8 cellular contexts compared by ENCODE assay signal in the genomic region with DNA sequence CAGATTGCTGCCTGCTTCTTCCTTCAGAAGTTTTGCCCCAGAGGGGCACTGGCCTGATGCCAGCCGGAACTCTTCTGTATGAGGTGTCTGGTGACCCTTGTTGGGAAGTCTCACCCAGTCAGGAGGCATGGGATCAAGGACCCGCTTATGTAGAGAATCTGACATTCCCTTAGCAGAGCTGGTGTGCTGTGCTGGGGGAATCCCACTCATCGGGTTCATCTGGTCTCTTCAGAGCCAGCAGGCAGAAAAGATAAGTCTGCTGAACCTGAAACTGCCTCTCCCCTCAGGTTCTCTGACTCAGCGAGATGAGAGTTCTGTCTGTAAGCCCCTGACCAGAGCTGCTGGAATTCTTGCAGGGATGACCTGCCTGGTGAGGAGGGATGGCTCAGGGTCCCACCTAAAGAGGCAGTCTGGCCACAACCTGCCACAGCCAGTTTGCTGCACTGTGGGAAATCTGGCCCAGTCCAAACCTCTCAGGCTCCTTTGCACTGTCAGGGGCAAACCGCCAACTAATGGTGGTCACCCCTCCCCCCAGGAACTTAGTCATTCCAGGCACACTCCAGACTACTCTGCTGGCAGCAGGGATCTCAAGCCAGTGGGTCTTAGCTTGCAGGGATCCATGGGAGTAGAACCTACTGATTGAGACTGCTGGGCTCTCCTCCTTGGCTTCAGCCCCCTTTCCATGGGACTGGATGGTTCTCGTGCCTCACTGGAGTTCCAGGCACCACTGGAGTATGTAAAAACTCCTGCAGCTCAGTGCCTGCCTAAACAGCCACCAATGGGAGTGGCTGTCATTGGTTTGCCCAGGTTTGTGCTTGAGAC. TPM values are rescaled to one million over a fixed set of nuclear protein-coding genes. Genes with fewer than 3 reads are reported as not detected.
DNase-seq lines count a peak whose midpoint lies in the region; ATAC-seq and TF ChIP-seq lines count a peak whose summit lies in the region.

No MANE protein-coding gene starts in this region.

- no peaks in the 10 kb centered on the region for H3K9me3 ChIP-seq in SU-DHL-6 (ENCODE audit: insufficient read depth, low read length)
- H3K9me3 ChIP-seq in lower lobe of right lung: no peaks in the 10 kb centered on the region
- H3K9me3 ChIP-seq in thyroid gland: no peaks in the 10 kb centered on the region

- H3K9me2 ChIP-seq in SU-DHL-6 (replicated peaks; ENCODE audit: insufficient read depth, low read length): no peaks in the 10 kb centered on the region

- ATAC-seq in GM18511 (IDR thresholded peaks at IDR 0.05; ENCODE audit: unreplicated experiment) (peak; percentile 53), HG03045 (IDR thresholded peaks at IDR 0.05; ENCODE audit: unreplicated experiment) (peak; percentile 35), lower lobe of right lung (peak; percentile 81 to 90), GM19328 (IDR thresholded peaks at IDR 0.05; ENCODE audit: unreplicated experiment) (no peak)

- H3K4me3 ChIP-seq in SU-DHL-6 (ENCODE audit: insufficient read depth, low read length, poor library complexity, severe bottlenecking) (peak overlapping the region; percentile 46), lower lobe of right lung (peak overlapping the region; percentile 9), thyroid gland (replicated peaks in 1 of 3) (no peak overlapping the region), lower leg skin (ENCODE audit: low read depth, poor library complexity, severe bottlenecking) (no peak overlapping the region)

- H4K20me1 ChIP-seq in SU-DHL-6 (ENCODE audit: low read depth, low read length): no peaks in the 10 kb centered on the region

- peaks cover 14% of the 10 kb centered on the region for H3K4me1 ChIP-seq in lower lobe of right lung
- peaks cover 8 to 14% of the 10 kb centered on the region in 2 donors for H3K4me1 ChIP-seq in thyroid gland

- H3K36me3 ChIP-seq in SU-DHL-6 (ENCODE audit: low read length) (peaks cover 40% of the 10 kb centered on the region), lower lobe of right lung (no peaks in the 10 kb centered on the region), thyroid gland (no peaks in the 10 kb centered on the region)

- H2AFZ ChIP-seq in SU-DHL-6 (ENCODE audit: low read depth, low read length, severe bottlenecking): no peak overlapping the region

- H3F3A ChIP-seq in SU-DHL-6 (ENCODE audit: insufficient read depth): peaks cover 57% of the 10 kb centered on the region

- peak overlapping the region; percentile 85 for H3K9ac ChIP-seq in SU-DHL-6 (ENCODE audit: low read length)

- DNase-seq in brain pericyte (ENCODE audit: low read depth, low spot score) (peak; percentile 67), lower lobe of right lung (peak; percentile 60), thyroid gland (peak; percentile 85 to 90), lower leg skin (ENCODE audit: low spot score in 2 of 2) (no peak)

- H3K27me3 ChIP-seq in SU-DHL-6 (ENCODE audit: low read length): no peaks in the 10 kb centered on the region
- H3K27me3 ChIP-seq in lower lobe of right lung (ENCODE audit: low read depth): no peaks in the 10 kb centered on the region
- no peaks in the 10 kb centered on the region for H3K27me3 ChIP-seq in thyroid gland

- 29 to 43% methylated on average over 5 to 6 of the region's 6 CpGs for WGBS in thyroid gland, 2 donors
- 48 to 52% methylated on average over 6 of the region's 6 CpGs for WGBS in lower leg skin, 2 donors

- peak overlapping the region; percentile 99 for H3K27ac ChIP-seq in SU-DHL-6 (ENCODE audit: low read depth, low read length)
- H3K27ac ChIP-seq in lower lobe of right lung: peak overlapping the region; percentile 13
- H3K27ac ChIP-seq in thyroid gland: peak overlapping the region in 2 of 3 donors; percentile 21 to 43

- intact Hi-C loops in lower lobe of right lung (cut with DNase I) (no loop called here), thyroid gland (cut with DNase I) (no loop called here), lower leg skin (cut with DNase I; ENCODE audit: low total_unique reads) (no loop called here)

- peaks cover 89% of the 10 kb centered on the region for H3K79me2 ChIP-seq in SU-DHL-6 (ENCODE audit: insufficient read depth, low read length)

- no peak for TF ChIP-seq POLR2A in thyroid gland (IDR thresholded peaks at IDR 0.05)
- no peak for TF ChIP-seq POLR2A in lower leg skin (IDR thresholded peaks at IDR 0.05)

- TF ChIP-seq CTCF in SU-DHL-6 (IDR thresholded peaks at IDR 0.05; ENCODE audit: insufficient read depth, low read length, poor library complexity, severe bottlenecking) (no peak), lower lobe of right lung (IDR thresholded peaks at IDR 0.05) (no peak), thyroid gland (IDR thresholded peaks at IDR 0.05) (no peak), lower leg skin (IDR thresholded peaks at IDR 0.05) (no peak)

- peak overlapping the region; percentile 90 for H3K4me2 ChIP-seq in SU-DHL-6 (ENCODE audit: low read depth, low read length, poor library complexity, severe bottlenecking)

RNA-seq across cellular contexts. Expression of a gene that starts 4.1 kb away (rescaled TPM):
- total RNA-seq in lower lobe of right lung (13.9 TPM), thyroid gland (10 to 100 TPM in 2 of 4 donors, 1 to 10 TPM in 2; 4.9 to 11.3 (median 9.8) TPM), lower leg skin (1 to 10 TPM; 1.6 to 7.8 (median 2.5) TPM)

RNA-seq across cellular contexts. Expression of a gene that starts 59.3 kb away (rescaled TPM):
- total RNA-seq in lower lobe of right lung (1.7 TPM), thyroid gland (not detected), lower leg skin (not detected)

Comparison
In these comparisons a context has a peak if more than half of its experiments do, and no peak if none do; other contexts are left out.
1. H3K27ac ChIP-seq: peak in every context shown above with its lines; median percentile 99 in SU-DHL-6; 32 in thyroid gland; 13 in lower lobe of right lung.
2. H3K4me3 ChIP-seq: peak in SU-DHL-6 (single experiment) and lower lobe of right lung (single experiment); none in thyroid gland (0 of 3) and lower leg skin (single experiment).
3. DNase-seq: peak in brain pericyte (single experiment), lower lobe of right lung (single experiment) and thyroid gland (2 of 2); none in lower leg skin (0 of 2).